Comparison of ENCODE assay signal across 15 cellular contexts in genomic region chr4:55036405-55036804, GRCh38.
"Had no signal": no experiment of that assay in that cellular context is flagged by ENCODE, and none has a peak within 500 bp of the region (broad histone marks: within the 10 kb centered on the region; RNA-seq: fewer than 3 reads in every experiment).

No MANE protein-coding gene starts in this region.

- H3K36me3 ChIP-seq: ascending aorta, tibial nerve had no signal

- H3K9me3 ChIP-seq: ascending aorta, psoas muscle had no signal

- H3K27me3 ChIP-seq: ascending aorta, tibial nerve had no signal

- H3K4me3 ChIP-seq: ascending aorta, coronary artery, lung, psoas muscle, tibial nerve had no signal

- H3K4me1 ChIP-seq: psoas muscle had no signal

- H3K27ac ChIP-seq: ascending aorta, coronary artery, psoas muscle, tibial nerve had no signal

- DNase-seq: activated CD4-positive, alpha-beta T cell treated with anti-CD3 and anti-CD28 coated beads, Interleukin-2, amount 50 U/mL, for 4 hours; activated gamma-delta T cell; activated T-cell treated with anti-CD3 and anti-CD28 coated beads, Interleukin-2, amount 50 U/mL, for 72 hours; erythroblast; islet precursor cell; psoas muscle; right cardiac atrium; stimulated activated CD4-positive, alpha-beta T cell treated with anti-CD3 and anti-CD28 coated beads, Interleukin-2, amount 100 ng/mL, for 24 hours; stimulated activated naive CD8-positive, alpha-beta T cell treated with anti-CD3 and anti-CD28 coated beads, Interleukin-15, Interleukin-2, amounts not matched to agents 100 U/mL and 50 U/mL, for 24 hours; T1000 had no signal

- ATAC-seq: activated CD4-positive, CD25-positive, alpha-beta regulatory T cell treated with anti-CD3 and anti-CD28 coated beads, Interleukin-2, amount 50 U/mL, for 24 hours; activated T-cell treated with anti-CD3 and anti-CD28 coated beads, Interleukin-2, amount 50 U/mL, for 72 hours; psoas muscle; right cardiac atrium; stimulated activated naive CD8-positive, alpha-beta T cell treated with anti-CD3 and anti-CD28 coated beads, Interleukin-15, Interleukin-2, amounts not matched to agents 100 U/mL and 50 U/mL, for 24 hours had no signal
